ENCODE assay signal across 14 cellular contexts in the genomic region with DNA sequence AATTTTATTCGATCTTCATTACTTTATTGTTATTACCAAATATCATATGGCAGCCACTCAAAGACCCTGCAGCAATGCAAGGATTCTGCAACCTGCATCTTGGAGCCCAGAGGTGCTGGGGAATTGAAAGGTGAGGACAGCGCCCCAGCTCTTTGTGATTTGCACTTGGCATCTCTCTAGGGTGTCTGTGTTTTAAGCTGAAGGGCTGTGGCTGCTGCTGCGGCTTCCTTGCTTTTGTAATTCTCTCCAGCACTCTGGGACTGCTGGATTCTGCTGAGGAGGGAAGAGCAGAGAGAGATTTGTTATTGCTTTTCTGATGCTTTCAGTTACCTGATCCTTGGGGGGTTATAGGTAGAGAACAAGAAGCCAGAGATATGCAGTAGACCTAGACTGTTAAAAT.
A peak's percentile ranks its signal among the peaks of the same experiment; 100 is the strongest.
DNase-seq lines count a peak whose midpoint lies in the region; ATAC-seq and TF ChIP-seq lines count a peak whose summit lies in the region.
"Had no signal": no experiment of that assay in that cellular context is flagged by ENCODE, and none has a peak within 500 bp of the region (broad histone marks: within the 10 kb centered on the region; RNA-seq: fewer than 3 reads in every experiment).

No MANE protein-coding gene starts in this region.

- H3K9me3 Mint-ChIP-seq in stimulated activated naive CD8-positive, alpha-beta T cell treated with anti-CD3 and anti-CD28 coated beads, Interleukin-15, amount 100 ng/mL, for 72 hours: no peaks in the 10 kb centered on the region
- no peaks in the 10 kb centered on the region for H3K9me3 Mint-ChIP-seq in WTC11
- H3K9me3 Mint-ChIP-seq: CD4-positive, alpha-beta T cell had no signal

- no peak for TF ChIP-seq CTCF in WTC11 (IDR thresholded peaks at IDR 0.05)
- TF ChIP-seq CTCF in osteoblast (IDR thresholded peaks at IDR 0.05; ENCODE audit: extremely low read depth, low read depth, low read length): no peak

- no peak for ATAC-seq in stimulated activated naive CD8-positive, alpha-beta T cell treated with anti-CD3 and anti-CD28 coated beads, Interleukin-15, amount 100 ng/mL, for 72 hours
- no peak for ATAC-seq in stimulated activated naive CD8-positive, alpha-beta T cell treated with anti-CD3 and anti-CD28 coated beads, Interleukin-15, Interleukin-2, amounts not matched to agents 100 U/mL and 50 U/mL, for 24 hours
- ATAC-seq in WTC11: peak; percentile 54
- no peak for ATAC-seq in SK-N-SH treated with all-trans-retinoic acid at 6 μM for 48 hours

- no peak overlapping the region for H2AFZ ChIP-seq in osteoblast (ENCODE audit: low read length)

- H3K27me3 ChIP-seq in osteoblast (ENCODE audit: insufficient read depth, low read length): peaks cover 33% of the 10 kb centered on the region

- CTCF ChIA-PET in WTC11 (lab: Charles Lee): interaction anchor here (0.7 kb wide), 1 partner anchor 32 kb away, joined by 3 read pairs; no protein-coding TSS in a partner anchor

- no peak overlapping the region for H3K27ac ChIP-seq in osteoblast (ENCODE audit: low read depth, low read length)

- H4K20me1 ChIP-seq in osteoblast (ENCODE audit: insufficient read depth, low read length): no peaks in the 10 kb centered on the region

- H3K4me1 ChIP-seq in osteoblast (ENCODE audit: insufficient read depth, low read length): no peaks in the 10 kb centered on the region
- H3K4me1 ChIP-seq: Caco-2, HAP-1 had no signal

- H3K79me2 ChIP-seq in osteoblast (ENCODE audit: insufficient read depth, low read length): no peaks in the 10 kb centered on the region

- POLR2A ChIA-PET in WTC11 (lab: Charles Lee): no interaction called here

- H3K36me3 ChIP-seq in osteoblast (ENCODE audit: insufficient read depth, low read length): no peaks in the 10 kb centered on the region
- H3K36me3 ChIP-seq: HAP-1 had no signal

- no peak overlapping the region for H3K4me3 Mint-ChIP-seq in stimulated activated naive CD8-positive, alpha-beta T cell treated with anti-CD3 and anti-CD28 coated beads, Interleukin-15, amount 100 ng/mL, for 72 hours
- H3K4me3 Mint-ChIP-seq in WTC11: no peak overlapping the region
- H3K4me3 Mint-ChIP-seq: B cell; CD4-positive, alpha-beta T cell had no signal

- H3K4me1 Mint-ChIP-seq in stimulated activated naive CD8-positive, alpha-beta T cell treated with anti-CD3 and anti-CD28 coated beads, Interleukin-15, amount 100 ng/mL, for 72 hours: peaks cover 37% of the 10 kb centered on the region
- peaks cover 31% of the 10 kb centered on the region for H3K4me1 Mint-ChIP-seq in WTC11

- no peak for DNase-seq in stimulated activated naive CD8-positive, alpha-beta T cell treated with anti-CD3 and anti-CD28 coated beads, Interleukin-15, amount 100 ng/mL, for 72 hours
- no peak for DNase-seq in stimulated activated naive CD8-positive, alpha-beta T cell treated with anti-CD3 and anti-CD28 coated beads, Interleukin-15, Interleukin-2, amounts not matched to agents 100 U/mL and 50 U/mL, for 24 hours
- peak; percentile 11 for DNase-seq in WTC11 (ENCODE audit: low spot score)
- DNase-seq in osteoblast (ENCODE audit: insufficient read length, low spot score, missing footprints): peak; percentile 65
- DNase-seq in NOMO-1 (lab: John Stamatoyannopoulos, UW; ENCODE audit: unreplicated experiment in 2 of 2): no peak
- DNase-seq in ureter (ENCODE audit: low spot score): no peak
- DNase-seq: 8988T; C1 segment of cervical spinal cord; Caco-2; CD4-positive, alpha-beta T cell; GDM1 had no signal

- H3K4me3 ChIP-seq in osteoblast (ENCODE audit: insufficient read depth, low read length): no peak overlapping the region
- H3K4me3 ChIP-seq: HAP-1 had no signal

- no peaks in the 10 kb centered on the region for H3K36me3 Mint-ChIP-seq in WTC11

- H3K27ac Mint-ChIP-seq in stimulated activated naive CD8-positive, alpha-beta T cell treated with anti-CD3 and anti-CD28 coated beads, Interleukin-15, amount 100 ng/mL, for 72 hours: peak overlapping the region; percentile 1 to 27
- no peak overlapping the region for H3K27ac Mint-ChIP-seq in WTC11
- H3K27ac Mint-ChIP-seq: B cell; CD4-positive, alpha-beta T cell had no signal

- H3K9me3 ChIP-seq in osteoblast (ENCODE audit: low read depth, low read length): no peaks in the 10 kb centered on the region
- H3K9me3 ChIP-seq: Caco-2, HAP-1 had no signal

- no peak overlapping the region for H3K4me2 ChIP-seq in osteoblast (ENCODE audit: insufficient read depth, low read length)

- H3K27me3 Mint-ChIP-seq in stimulated activated naive CD8-positive, alpha-beta T cell treated with anti-CD3 and anti-CD28 coated beads, Interleukin-15, amount 100 ng/mL, for 72 hours: no peaks in the 10 kb centered on the region
- H3K27me3 Mint-ChIP-seq in WTC11 (ENCODE audit: low read depth): no peaks in the 10 kb centered on the region
- H3K27me3 Mint-ChIP-seq: B cell had no signal

TF ChIP-seq in WTC11, 78 proteins besides CTCF, POLR2A, EP300 and RAD21:
- TF ChIP-seq ZNF423 (CRISPR knock-in tag; IDR thresholded peaks at IDR 0.05): peak; percentile 20; the same call in 1 of the 2 replicates
- no peak for TF ChIP-seq ZNF512 (CRISPR knock-in tag; IDR thresholded peaks at IDR 0.05; ENCODE audit: borderline replicate concordance)

TF ChIP-seq in SK-N-SH treated with all-trans-retinoic acid at 6 μM for 48 hours, 23 proteins besides CTCF, POLR2A, EP300 and RAD21:
- TF ChIP-seq ZNF70 (CRISPR knock-in tag; IDR thresholded peaks at IDR 0.05): no peak

Comparison
In these comparisons a context has a peak if more than half of its experiments do, and no peak if none do; other contexts are left out.
1. DNase-seq: peak in WTC11 (single experiment) and osteoblast (single experiment); none in stimulated activated naive CD8-positive, alpha-beta T cell treated with anti-CD3 and anti-CD28 coated beads, Interleukin-15, amount 100 ng/mL, for 72 hours (0 of 2), stimulated activated naive CD8-positive, alpha-beta T cell treated with anti-CD3 and anti-CD28 coated beads, Interleukin-15, Interleukin-2, amounts not matched to agents 100 U/mL and 50 U/mL, for 24 hours (single experiment), NOMO-1 (0 of 2) and ureter (single experiment).